1 cellular context compared by ENCODE assay signal in the genomic region with DNA sequence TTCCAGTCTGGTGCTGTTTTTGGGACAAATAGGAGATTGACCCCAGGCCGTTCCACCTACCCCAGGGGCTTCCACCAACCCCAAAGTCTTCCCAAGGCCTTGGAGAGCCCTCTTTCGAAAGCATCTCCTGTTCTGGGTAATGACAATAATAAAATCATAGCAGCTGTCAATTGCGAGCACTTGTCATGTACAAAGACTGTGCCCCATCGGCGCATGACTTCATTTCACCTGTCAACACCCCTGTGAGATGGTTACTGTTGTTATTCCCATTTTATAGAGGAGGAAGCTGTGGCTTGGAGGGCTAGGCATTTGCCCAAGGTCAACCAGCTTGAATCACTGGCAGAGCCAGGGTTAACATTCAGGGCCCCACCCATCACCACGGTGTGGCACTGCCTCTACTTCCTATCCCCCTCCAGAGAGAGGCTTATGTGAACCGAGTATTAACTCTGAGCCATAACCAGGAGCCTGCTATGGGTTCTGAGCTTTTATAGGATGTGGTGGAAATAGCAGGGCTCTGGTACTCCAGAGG.
TF ChIP-seq lines count a peak whose summit lies in the region.

No MANE protein-coding gene starts in this region.

TF ChIP-seq in HCT116, 20 proteins besides CTCF, POLR2A, EP300 and RAD21:
- TF ChIP-seq, protein P1, sequence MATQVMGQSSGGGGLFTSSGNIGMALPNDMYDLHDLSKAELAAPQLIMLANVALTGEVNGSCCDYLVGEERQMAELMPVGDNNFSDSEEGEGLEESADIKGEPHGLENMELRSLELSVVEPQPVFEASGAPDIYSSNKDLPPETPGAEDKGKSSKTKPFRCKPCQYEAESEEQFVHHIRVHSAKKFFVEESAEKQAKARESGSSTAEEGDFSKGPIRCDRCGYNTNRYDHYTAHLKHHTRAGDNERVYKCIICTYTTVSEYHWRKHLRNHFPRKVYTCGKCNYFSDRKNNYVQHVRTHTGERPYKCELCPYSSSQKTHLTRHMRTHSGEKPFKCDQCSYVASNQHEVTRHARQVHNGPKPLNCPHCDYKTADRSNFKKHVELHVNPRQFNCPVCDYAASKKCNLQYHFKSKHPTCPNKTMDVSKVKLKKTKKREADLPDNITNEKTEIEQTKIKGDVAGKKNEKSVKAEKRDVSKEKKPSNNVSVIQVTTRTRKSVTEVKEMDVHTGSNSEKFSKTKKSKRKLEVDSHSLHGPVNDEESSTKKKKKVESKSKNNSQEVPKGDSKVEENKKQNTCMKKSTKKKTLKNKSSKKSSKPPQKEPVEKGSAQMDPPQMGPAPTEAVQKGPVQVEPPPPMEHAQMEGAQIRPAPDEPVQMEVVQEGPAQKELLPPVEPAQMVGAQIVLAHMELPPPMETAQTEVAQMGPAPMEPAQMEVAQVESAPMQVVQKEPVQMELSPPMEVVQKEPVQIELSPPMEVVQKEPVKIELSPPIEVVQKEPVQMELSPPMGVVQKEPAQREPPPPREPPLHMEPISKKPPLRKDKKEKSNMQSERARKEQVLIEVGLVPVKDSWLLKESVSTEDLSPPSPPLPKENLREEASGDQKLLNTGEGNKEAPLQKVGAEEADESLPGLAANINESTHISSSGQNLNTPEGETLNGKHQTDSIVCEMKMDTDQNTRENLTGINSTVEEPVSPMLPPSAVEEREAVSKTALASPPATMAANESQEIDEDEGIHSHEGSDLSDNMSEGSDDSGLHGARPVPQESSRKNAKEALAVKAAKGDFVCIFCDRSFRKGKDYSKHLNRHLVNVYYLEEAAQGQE (IDR thresholded peaks at IDR 0.05; ENCODE audit: low read depth): no peak
- TF ChIP-seq, protein P2, sequence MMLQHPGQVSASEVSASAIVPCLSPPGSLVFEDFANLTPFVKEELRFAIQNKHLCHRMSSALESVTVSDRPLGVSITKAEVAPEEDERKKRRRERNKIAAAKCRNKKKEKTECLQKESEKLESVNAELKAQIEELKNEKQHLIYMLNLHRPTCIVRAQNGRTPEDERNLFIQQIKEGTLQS (IDR thresholded peaks at IDR 0.05): no peak
- no peak for TF ChIP-seq CBX3 (IDR thresholded peaks at IDR 0.05; ENCODE audit: low read depth)
- TF ChIP-seq SRF (IDR thresholded peaks at IDR 0.05; ENCODE audit: low read depth): no peak
- no peak for TF ChIP-seq EZH2 (IDR thresholded peaks at IDR 0.05)
- TF ChIP-seq FOSL1 (IDR thresholded peaks at IDR 0.05; ENCODE audit: low read depth): no peak
- TF ChIP-seq JUND (IDR thresholded peaks at IDR 0.05): no peak
- TF ChIP-seq ZFX (IDR thresholded peaks at IDR 0.05): no peak
- TF ChIP-seq, protein P3, sequence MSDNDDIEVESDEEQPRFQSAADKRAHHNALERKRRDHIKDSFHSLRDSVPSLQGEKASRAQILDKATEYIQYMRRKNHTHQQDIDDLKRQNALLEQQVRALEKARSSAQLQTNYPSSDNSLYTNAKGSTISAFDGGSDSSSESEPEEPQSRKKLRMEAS (IDR thresholded peaks at IDR 0.05): no peak
- no peak for TF ChIP-seq EZH2phosphoT487 (IDR thresholded peaks at IDR 0.05; ENCODE audit: borderline replicate concordance)
- no peak for TF ChIP-seq EGR1 (IDR thresholded peaks at IDR 0.05; ENCODE audit: low read depth)
- no peak for TF ChIP-seq CEBPB (IDR thresholded peaks at IDR 0.05; ENCODE audit: low read depth)
- no peak for TF ChIP-seq POLR2AphosphoS5 (IDR thresholded peaks at IDR 0.05; ENCODE audit: low read depth, low read length)
